In the genomic region with DNA sequence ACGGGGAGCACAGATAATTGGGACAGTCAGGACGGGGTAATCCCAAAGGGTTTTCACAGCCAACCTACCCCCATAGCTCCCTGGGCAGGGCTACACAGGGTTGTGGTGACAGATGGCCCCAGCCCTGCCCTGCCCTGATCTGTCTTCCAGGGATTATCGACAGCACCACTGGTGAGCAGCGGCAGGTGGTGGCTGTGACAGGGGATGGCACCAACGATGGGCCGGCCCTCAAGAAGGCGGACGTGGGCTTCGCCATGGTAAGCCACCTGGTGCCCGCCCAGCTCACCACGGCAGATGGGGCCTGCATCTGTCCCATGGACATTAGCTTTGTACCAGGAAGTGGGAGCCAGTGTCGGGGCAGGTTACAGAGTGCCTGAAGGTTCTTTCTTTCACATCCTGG, we compare ENCODE assay signal across 21 cellular contexts. TPM values are rescaled to one million over a fixed set of nuclear protein-coding genes. Genes with fewer than 3 reads are reported as not detected.
DNase-seq lines count a peak whose midpoint lies in the region; ATAC-seq and TF ChIP-seq lines count a peak whose summit lies in the region.
"Had no signal": no experiment of that assay in that cellular context is flagged by ENCODE, and none has a peak within 500 bp of the region (broad histone marks: within the 10 kb centered on the region; RNA-seq: fewer than 3 reads in every experiment).

No MANE protein-coding gene starts in this region.

- TF ChIP-seq CTCF in WERI-Rb-1 (IDR thresholded peaks at IDR 0.05; ENCODE audit: low read depth, low read length) = no peak
- no peak for TF ChIP-seq CTCF in sigmoid colon (IDR thresholded peaks at IDR 0.05)

- H3K9me3 ChIP-seq in WERI-Rb-1 (ENCODE audit: severe bottlenecking) = no peaks in the 10 kb centered on the region
- no peaks in the 10 kb centered on the region for H3K9me3 ChIP-seq in sigmoid colon

- ATAC-seq in GM18907 (IDR thresholded peaks at IDR 0.05; ENCODE audit: unreplicated experiment) = no peak
- ATAC-seq: CD8-positive, alpha-beta T cell had no signal

- no peak overlapping the region for H3K4me3 ChIP-seq in WERI-Rb-1 (ENCODE audit: low read depth, low read length)
- no peak overlapping the region for H3K4me3 ChIP-seq in sigmoid colon

- H3K27ac ChIP-seq in WERI-Rb-1 = peak overlapping the region; percentile 92
- peak overlapping the region; percentile 91 for H3K27ac ChIP-seq in temporal lobe (ENCODE audit: low read depth, low read length)
- H3K27ac ChIP-seq in sigmoid colon = no peak overlapping the region
- H3K27ac ChIP-seq: 22Rv1, KMS-11 had no signal

- TF ChIP-seq POLR2A in sigmoid colon (IDR thresholded peaks at IDR 0.05) = no peak

- intact Hi-C loops in sigmoid colon (cut with DNase I) = loop anchor here (5.0 kb wide), 1 partner anchor 46 kb away; no protein-coding TSS in a partner anchor

- peaks cover 60% of the 10 kb centered on the region for H3K36me3 ChIP-seq in WERI-Rb-1
- no peaks in the 10 kb centered on the region for H3K36me3 ChIP-seq in sigmoid colon

- no peaks in the 10 kb centered on the region for H3K4me1 ChIP-seq in sigmoid colon

- H3K27me3 ChIP-seq in WERI-Rb-1 (ENCODE audit: insufficient read depth, low read depth, severe bottlenecking) (peaks cover 26% of the 10 kb centered on the region), sigmoid colon (no peaks in the 10 kb centered on the region)

- DNase-seq in DMS53 (lab: John Stamatoyannopoulos, UW) (peak; percentile 41), DMS53 treated with DMSO at 0.1 percent for 48 hours (lab: John Stamatoyannopoulos, UW; ENCODE audit: unreplicated experiment) (no peak), NCI-H1694 (lab: John Stamatoyannopoulos, UW) (peak; percentile 60), WERI-Rb-1 (peak; percentile 97), sigmoid colon (no peak)
- no peak for DNase-seq in central memory CD4-positive, alpha-beta T cell
- DNase-seq: ACHN; C1 segment of cervical spinal cord; Calu3; CD8-positive, alpha-beta T cell; NCI-H1105; NCI-H146; NCI-H2081; NCI-H748 treated with DMSO at 0.1 percent for 48 hours; OCI-M1 had no signal

- no peak for TF ChIP-seq EP300 in sigmoid colon (IDR thresholded peaks at IDR 0.05)

- 78 to 89% methylated on average over 12 of the region's 12 CpGs for WGBS in sigmoid colon, 2 donors

RNA-seq across cellular contexts. Expression of gene ATP2B3, which starts 39.3 kb away (rescaled TPM):
- total RNA-seq in temporal lobe = 7.1 TPM
- total RNA-seq in sigmoid colon = under 1 TPM; under 0.01 to 0.95 (median 0.26) TPM
- under 1 TPM in 1 of 3 donors, not detected in 2; 0.26 TPM for polyA plus RNA-seq in sigmoid colon
- total RNA-seq: Calu3; CD8-positive, alpha-beta T cell; G401; NCI-H460 had no signal

RNA-seq across cellular contexts. Expression of gene CCNQ, which starts 42.2 kb away (rescaled TPM):
- total RNA-seq in temporal lobe (13.8 TPM), sigmoid colon (10 to 100 TPM; 31.8 to 49.0 (median 39.9) TPM)
- polyA plus RNA-seq in sigmoid colon = 10 to 100 TPM; 36.7 to 40.8 (median 37.9) TPM

Comparison
In these comparisons a context has a peak if more than half of its experiments do, and no peak if none do; other contexts are left out.
1. DNase-seq: peak in DMS53 (single experiment), NCI-H1694 (single experiment) and WERI-Rb-1 (single experiment); none in DMS53 treated with DMSO at 0.1 percent for 48 hours (single experiment), sigmoid colon (single experiment) and central memory CD4-positive, alpha-beta T cell (single experiment).
2. H3K27ac ChIP-seq: peak in WERI-Rb-1 (single experiment) and temporal lobe (single experiment); none in sigmoid colon (0 of 4).